Comparison of ENCODE assay signal across 11 cellular contexts in genomic region chr1:37932759-37933158, GRCh38. TPM values are rescaled to one million over a fixed set of nuclear protein-coding genes. Genes with fewer than 3 reads are reported as not detected.
DNase-seq lines count a peak whose midpoint lies in the region; ATAC-seq and TF ChIP-seq lines count a peak whose summit lies in the region.
"Had no signal": no experiment of that assay in that cellular context is flagged by ENCODE, and none has a peak within 500 bp of the region (broad histone marks: within the 10 kb centered on the region; RNA-seq: fewer than 3 reads in every experiment).

No MANE protein-coding gene starts in this region.

- in situ Hi-C loops in G401 (cut with HindIII; ENCODE audit: low sequenced_read_pairs): no loop called here

- peaks cover 9 to 40% (median 28%) of the 10 kb centered on the region in 4 donors for H3K4me1 Mint-ChIP-seq in CD4-positive, CD25-positive, alpha-beta regulatory T cell
- H3K4me1 Mint-ChIP-seq in activated naive CD8-positive, alpha-beta T cell (ENCODE audit: low read depth): peaks cover 32% of the 10 kb centered on the region

- H3K27ac ChIP-seq in CD4-positive, CD25-positive, alpha-beta regulatory T cell (ENCODE audit: insufficient read depth, low read length, poor library complexity, severe bottlenecking): no peak overlapping the region
- H3K27ac ChIP-seq: parathyroid adenoma had no signal

- H3K4me3 Mint-ChIP-seq in CD4-positive, CD25-positive, alpha-beta regulatory T cell: peak overlapping the region; percentile 50 to 78 (median 67)
- peak overlapping the region; percentile 67 for H3K4me3 Mint-ChIP-seq in activated naive CD8-positive, alpha-beta T cell

- no peak for ATAC-seq in CD4-positive, CD25-positive, alpha-beta regulatory T cell (ENCODE audit: low read depth in 2 of 2)
- ATAC-seq in GM18505 (IDR thresholded peaks at IDR 0.05; ENCODE audit: unreplicated experiment): no peak
- ATAC-seq: Right ventricle myocardium inferior had no signal

- no peaks in the 10 kb centered on the region for H3K9me3 ChIP-seq in CD4-positive, CD25-positive, alpha-beta regulatory T cell (ENCODE audit: control insufficient read depth in 2 of 2, low read length in 2 of 2)
- H3K9me3 ChIP-seq: adrenal gland had no signal

- no peaks in the 10 kb centered on the region for H3K9me3 Mint-ChIP-seq in CD4-positive, CD25-positive, alpha-beta regulatory T cell
- H3K9me3 Mint-ChIP-seq in activated naive CD8-positive, alpha-beta T cell (ENCODE audit: low read depth): no peaks in the 10 kb centered on the region

- peak overlapping the region in 1 of 3 donors; percentile 1 for H3K27ac Mint-ChIP-seq in CD4-positive, CD25-positive, alpha-beta regulatory T cell
- peak overlapping the region; percentile 28 for H3K27ac Mint-ChIP-seq in activated naive CD8-positive, alpha-beta T cell

- H3K27me3 Mint-ChIP-seq in CD4-positive, CD25-positive, alpha-beta regulatory T cell: no peaks in the 10 kb centered on the region
- no peaks in the 10 kb centered on the region for H3K27me3 Mint-ChIP-seq in activated naive CD8-positive, alpha-beta T cell

- no peak overlapping the region for H3K4me3 ChIP-seq in CD4-positive, CD25-positive, alpha-beta regulatory T cell (ENCODE audit: low read depth, low read length)

- no peaks in the 10 kb centered on the region for H3K36me3 Mint-ChIP-seq in CD4-positive, CD25-positive, alpha-beta regulatory T cell
- H3K36me3 Mint-ChIP-seq in activated naive CD8-positive, alpha-beta T cell: peaks cover 4% of the 10 kb centered on the region

- peaks cover 25% of the 10 kb centered on the region for H3K4me1 ChIP-seq in CD4-positive, CD25-positive, alpha-beta regulatory T cell (ENCODE audit: control insufficient read depth, insufficient read depth, low read length, poor library complexity, severe bottlenecking)

- no peak for DNase-seq in CD4-positive, CD25-positive, alpha-beta regulatory T cell
- peak; percentile 88 for DNase-seq in HPDE6-E6E7 (ENCODE audit: extremely low spot score)
- DNase-seq in myocyte (ENCODE audit: low read depth): peak; percentile 87
- no peak for DNase-seq in SHP77 treated with DMSO at 0.1 percent for 48 hours (lab: John Stamatoyannopoulos, UW)
- no peak for DNase-seq in NCI-H2107 treated with DMSO at 0.1 percent for 48 hours (lab: John Stamatoyannopoulos, UW; ENCODE audit: unreplicated experiment)
- no peak for DNase-seq in G401 (ENCODE audit: low spot score)

- no peaks in the 10 kb centered on the region for H3K27me3 ChIP-seq in CD4-positive, CD25-positive, alpha-beta regulatory T cell (ENCODE audit: control insufficient read depth, insufficient read depth, low read length)
- H3K27me3 ChIP-seq: adrenal gland had no signal

- no peaks in the 10 kb centered on the region for H3K36me3 ChIP-seq in CD4-positive, CD25-positive, alpha-beta regulatory T cell (ENCODE audit: control insufficient read depth, insufficient read depth, low read length)

- no peak for TF ChIP-seq POLR2A in GM18505 (IDR thresholded peaks at IDR 0.05; ENCODE audit: borderline replicate concordance, extremely low read depth, insufficient read depth, insufficient read length)

RNA-seq across cellular contexts. Expression of gene INPP5B, which starts 14.1 kb away (rescaled TPM):
- total RNA-seq in CD4-positive, CD25-positive, alpha-beta regulatory T cell: 23.8 TPM
- polyA plus RNA-seq in CD4-positive, CD25-positive, alpha-beta regulatory T cell: 10 to 100 TPM; 15.4 to 21.1 (median 18.5) TPM
- total RNA-seq in myocyte: 15.7 and 16.8 TPM in 2 replicates
- polyA plus RNA-seq in myocyte (2012): 17.3 TPM
- total RNA-seq in G401 (2014; rRNA removed; shearing (Covaris generic)): 17.5 and 17.7 TPM in 2 replicates

RNA-seq across cellular contexts. Expression of gene SF3A3, which starts 57.1 kb away (rescaled TPM):
- 47.6 TPM for total RNA-seq in CD4-positive, CD25-positive, alpha-beta regulatory T cell
- 100 to 1,000 TPM in 3 of 4 donors, 10 to 100 TPM in 1; 90.6 to 118 (median 105) TPM for polyA plus RNA-seq in CD4-positive, CD25-positive, alpha-beta regulatory T cell
- total RNA-seq in myocyte: 43.2 and 50.2 TPM in 2 replicates
- polyA plus RNA-seq in myocyte (2012): 40.3 TPM
- total RNA-seq in G401 (2014; rRNA removed; shearing (Covaris generic)): 115 and 149 TPM in 2 replicates

Comparison
In these comparisons a context has a peak if more than half of its experiments do, and no peak if none do; other contexts are left out.
1. DNase-seq: peak in HPDE6-E6E7 (single experiment) and myocyte (single experiment); none in CD4-positive, CD25-positive, alpha-beta regulatory T cell (0 of 3), SHP77 treated with DMSO at 0.1 percent for 48 hours (single experiment), NCI-H2107 treated with DMSO at 0.1 percent for 48 hours (single experiment) and G401 (single experiment).